Comparison of ENCODE assay signal across 17 cellular contexts in genomic region chr6:2576499-2576898, GRCh38.
"Had no signal": no experiment of that assay in that cellular context is flagged by ENCODE, and none has a peak within 500 bp of the region (broad histone marks: within the 10 kb centered on the region; RNA-seq: fewer than 3 reads in every experiment).

No MANE protein-coding gene starts in this region.

- H3K36me3 ChIP-seq: gastrocnemius medialis, right atrium auricular region, sigmoid colon, stomach, thoracic aorta, transverse colon had no signal

- H3K27ac ChIP-seq: gastrocnemius medialis, right atrium auricular region, sigmoid colon, skin epidermis, stomach, thoracic aorta, transverse colon had no signal

- DNase-seq: effector memory CD8-positive, alpha-beta T cell; erythroblast; gastrocnemius medialis; glutamatergic neuron; islet precursor cell; midbrain; sigmoid colon; stimulated activated CD4-positive, alpha-beta T cell treated with anti-CD3 and anti-CD28 coated beads, Interleukin-12 subunit alpha, Interleukin-12 subunit beta, amount 100 ng/mL, for 4 hours; stimulated activated naive CD4-positive, alpha-beta T cell; stomach; substantia nigra; transverse colon had no signal

- H3K9me3 ChIP-seq: gastrocnemius medialis, right atrium auricular region, sigmoid colon, stomach, thoracic aorta had no signal

- H3K4me3 ChIP-seq: gastrocnemius medialis, right atrium auricular region, sigmoid colon, skin epidermis, stomach, thoracic aorta, transverse colon had no signal

- ATAC-seq: effector memory CD8-positive, alpha-beta T cell; gastrocnemius medialis; left lobe of liver; natural killer cell treated with Interleukin-12 subunit alpha and Interleukin-12 subunit beta and Interleukin-15 and Interleukin-18, amount 100 ng/mL, for 72 hours had no signal

- H3K4me1 ChIP-seq: gastrocnemius medialis, sigmoid colon, stomach, transverse colon had no signal
